ENCODE assay signal across 8 cellular contexts in the genomic region with DNA sequence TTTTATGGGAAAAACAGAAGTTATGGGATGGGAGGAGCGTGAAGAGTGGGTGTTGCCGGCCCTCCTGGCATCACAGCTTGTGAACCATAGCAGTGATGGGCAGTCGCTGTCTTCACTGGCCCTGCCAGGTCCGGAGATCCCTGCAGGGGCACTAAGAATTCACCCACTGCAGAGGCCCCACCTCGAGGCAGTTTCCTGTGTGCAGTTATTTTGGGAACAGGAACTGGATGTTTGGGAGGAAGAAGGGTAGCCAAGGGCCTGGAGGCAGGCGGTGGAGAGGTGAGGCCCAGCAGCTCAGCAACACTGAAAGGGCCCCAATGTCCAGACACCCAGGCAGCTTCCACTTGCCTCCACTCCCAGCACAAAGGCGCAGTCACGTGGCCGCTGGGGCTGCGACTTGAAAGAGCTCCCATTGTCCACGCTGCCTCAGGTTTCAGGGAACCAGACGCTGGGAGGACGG.
DNase-seq lines count a peak whose midpoint lies in the region; ATAC-seq and TF ChIP-seq lines count a peak whose summit lies in the region.

No MANE protein-coding gene starts in this region.

- peak; percentile 66 for DNase-seq in GM23248
- peak; percentile 62 to 81 for DNase-seq in hippocampal formation (lab: John Stamatoyannopoulos, UW)
- peak; percentile 45 for DNase-seq in renal cortical epithelial cell (ENCODE audit: low read depth)
- no peak for DNase-seq in LoVo (ENCODE audit: low spot score)
- no peak for DNase-seq in MM.1S

- no peaks in the 10 kb centered on the region for H3K9me3 ChIP-seq in GM23248 (ENCODE audit: low read depth)
- H3K9me3 ChIP-seq in MM.1S (replicated peaks; ENCODE audit: insufficient read depth, low read length), result no peaks in the 10 kb centered on the region

- no peaks in the 10 kb centered on the region for H3F3A ChIP-seq in GM23248 (ENCODE audit: insufficient read depth)
- no peaks in the 10 kb centered on the region for H3F3A ChIP-seq in MM.1S (ENCODE audit: insufficient read depth, low read length)

- no peaks in the 10 kb centered on the region for H3K9me2 ChIP-seq in GM23248 (ENCODE audit: insufficient read depth)
- H3K9me2 ChIP-seq in MM.1S (replicated peaks; ENCODE audit: insufficient read depth, low read length), result no peaks in the 10 kb centered on the region

- H3K4me1 Mint-ChIP-seq in brain, result peaks cover 54% of the 10 kb centered on the region

- H3K4me3 ChIP-seq in GM23248 (peak overlapping the region; percentile 55), MM.1S (ENCODE audit: low read length) (no peak overlapping the region)

- H3K4me1 ChIP-seq in GM23248 (ENCODE audit: insufficient read depth), result peaks cover 13% of the 10 kb centered on the region; the same call in 1 of the 2 replicates
- no peaks in the 10 kb centered on the region for H3K4me1 ChIP-seq in MM.1S (ENCODE audit: low read length)

- peaks cover 0 to 4% (median 0%) of the 10 kb centered on the region in 5 experiments for H3K9me3 Mint-ChIP-seq in brain

- H3K27me3 ChIP-seq in GM23248 (replicated peaks; ENCODE audit: insufficient read depth) (no peaks in the 10 kb centered on the region), MM.1S (replicated peaks; ENCODE audit: insufficient read depth, low read length) (no peaks in the 10 kb centered on the region)

- H3K36me3 Mint-ChIP-seq in brain, result no peaks in the 10 kb centered on the region

- H3K4me3 Mint-ChIP-seq in brain, result peak overlapping the region in 4 of 5 experiments; percentile 33 to 73 (median 65)

- ATAC-seq in HG03521 (IDR thresholded peaks at IDR 0.05; ENCODE audit: unreplicated experiment), result no peak
- no peak for ATAC-seq in GM18520 (IDR thresholded peaks at IDR 0.05; ENCODE audit: unreplicated experiment)

- H3K36me3 ChIP-seq in GM23248 (ENCODE audit: low read depth), result no peaks in the 10 kb centered on the region
- no peaks in the 10 kb centered on the region for H3K36me3 ChIP-seq in MM.1S (replicated peaks; ENCODE audit: insufficient read depth, low read length)

- H2AFZ ChIP-seq in GM23248 (peak overlapping the region; percentile 93), MM.1S (ENCODE audit: low read length) (no peak overlapping the region)

- in situ Hi-C loops in GM23248 (cut with MboI), result no loop called here

- H4K20me1 ChIP-seq in GM23248 (ENCODE audit: insufficient read depth) (no peaks in the 10 kb centered on the region), MM.1S (ENCODE audit: insufficient read depth, low read length) (no peaks in the 10 kb centered on the region)

- H3K4me2 ChIP-seq in GM23248 (ENCODE audit: unreplicated experiment) (peak overlapping the region; percentile 75), MM.1S (ENCODE audit: low read depth, low read length) (no peak overlapping the region)

- WGBS in GM23248 (ENCODE audit: low coverage in 1 of 2, low lambda C conversion rate in 2 of 2, missing lambda C conversion rate in 2 of 2), 2 experiments, result 2 to 6% methylated on average over 12 to 13 of the region's 13 CpGs

- TF ChIP-seq CTCF in brain (conservative IDR thresholded peaks at IDR 0.05) (no peak), MM.1S (IDR thresholded peaks at IDR 0.05; ENCODE audit: low read length) (no peak)

- H3K27ac ChIP-seq in GM23248, result no peak overlapping the region
- H3K27ac ChIP-seq in MM.1S (ENCODE audit: low read length), result no peak overlapping the region

- H3K27me3 Mint-ChIP-seq in brain, result peaks cover 8% of the 10 kb centered on the region

- H3K27ac Mint-ChIP-seq in brain, result peak overlapping the region in 3 of 5 experiments; percentile 86 to 91 (median 89)

- H3K79me2 ChIP-seq in GM23248 (ENCODE audit: insufficient read depth) (no peaks in the 10 kb centered on the region), MM.1S (ENCODE audit: low read length) (no peaks in the 10 kb centered on the region)

- H3K9ac ChIP-seq in GM23248 (peak overlapping the region; percentile 55), MM.1S (ENCODE audit: low read length) (no peak overlapping the region)

Comparison
In these comparisons a context has a peak if more than half of its experiments do, and no peak if none do; other contexts are left out.
1. DNase-seq: peak in GM23248 (single experiment), hippocampal formation (2 of 2) and renal cortical epithelial cell (single experiment); none in LoVo (single experiment) and MM.1S (single experiment).